1 cellular context compared by ENCODE assay signal in genomic region chr6:32855467-32856174, GRCh38.
TF ChIP-seq lines count a peak whose summit lies in the region.

No MANE protein-coding gene starts in this region.

TF ChIP-seq in K562, 482 proteins besides CTCF, POLR2A, EP300 and RAD21:
- TF ChIP-seq PRDM10 (IDR thresholded peaks at IDR 0.05; ENCODE audit: partially characterized antibody): peak; percentile 83
- TF ChIP-seq TCF7 (IDR thresholded peaks at IDR 0.05; ENCODE audit: borderline replicate concordance): no peak
- TF ChIP-seq ZNF436 (CRISPR knock-in tag; IDR thresholded peaks at IDR 0.05): no peak
